ENCODE assay signal across 1 cellular context in genomic region chr13:32209670-32210069, GRCh38.
TF ChIP-seq lines count a peak whose summit lies in the region.

No MANE protein-coding gene starts in this region.

TF ChIP-seq in IMR-90, 13 proteins besides CTCF, POLR2A, EP300 and RAD21:
- TF ChIP-seq MAZ (IDR thresholded peaks at IDR 0.05; ENCODE audit: borderline replicate concordance, low read depth, low read length) (no peak), BHLHE40 (IDR thresholded peaks at IDR 0.05; ENCODE audit: low read depth, low read length) (no peak), MAFK (IDR thresholded peaks at IDR 0.05; ENCODE audit: low read depth, low read length) (no peak), MXI1 (IDR thresholded peaks at IDR 0.05; ENCODE audit: borderline replicate concordance, low read depth, low read length) (no peak), RFX5 (IDR thresholded peaks at IDR 0.05; ENCODE audit: low read depth, low read length) (no peak), NFE2L2 (IDR thresholded peaks at IDR 0.05; ENCODE audit: low read depth, low read length) (no peak), FOS (IDR thresholded peaks at IDR 0.05; ENCODE audit: low read depth, low read length) (no peak), USF2 (IDR thresholded peaks at IDR 0.05; ENCODE audit: low read depth, low read length) (no peak), ELK1 (IDR thresholded peaks at IDR 0.05; ENCODE audit: borderline replicate concordance, low read depth, low read length) (no peak), CEBPB (IDR thresholded peaks at IDR 0.05; ENCODE audit: low read depth, low read length) (no peak), CHD1 (IDR thresholded peaks at IDR 0.05; ENCODE audit: low read depth, low read length) (no peak)
